Comparison of ENCODE assay signal across 36 cellular contexts in the genomic region with DNA sequence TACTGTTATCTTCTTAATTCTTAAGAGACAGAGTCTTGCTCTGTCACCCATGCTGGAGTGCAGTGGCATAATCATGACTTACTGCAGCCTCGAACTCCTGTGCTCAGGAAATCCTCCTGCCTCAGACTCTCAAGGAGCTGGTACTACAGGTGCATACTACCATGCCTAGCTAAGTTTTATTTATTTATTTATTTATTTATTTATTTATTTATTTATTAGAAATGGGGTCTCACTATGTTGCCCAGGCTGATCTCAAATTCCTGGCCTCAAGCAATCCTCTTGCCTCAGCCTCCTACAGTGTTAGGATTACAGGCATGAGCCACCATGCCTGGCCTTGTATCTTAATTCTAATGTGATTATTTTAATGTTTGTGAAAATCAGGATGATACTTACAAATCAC.
"Had no signal": no experiment of that assay in that cellular context is flagged by ENCODE, and none has a peak within 500 bp of the region (broad histone marks: within the 10 kb centered on the region; RNA-seq: fewer than 3 reads in every experiment).

No MANE protein-coding gene starts in this region.

- H3K4me3 ChIP-seq: MG63 had no signal

- H3K9me3 ChIP-seq: MG63 had no signal

- DNase-seq: MG63, MM.1S, MV-4-11, NCI-H1048, NCI-H1092, NCI-H1092 treated with DMSO at 0.1 percent for 48 hours, NCI-H1105, NCI-H1105 treated with DMSO at 0.1 percent for 48 hours, NCI-H1417, NCI-H1417 treated with DMSO at 0.1 percent for 48 hours, NCI-H1436, NCI-H1436 treated with DMSO at 0.1 percent for 48 hours, NCI-H146, NCI-H1694, NCI-H1694 treated with DMSO at 0.1 percent for 48 hours, NCI-H187, NCI-H187 treated with DMSO at 0.1 percent for 48 hours, NCI-H1930, NCI-H2029, NCI-H2029 treated with DMSO at 0.1 percent for 48 hours, NCI-H2081, NCI-H2081 treated with DMSO at 0.1 percent for 48 hours, NCI-H2107, NCI-H2171, NCI-H2171 treated with DMSO at 0.1 percent for 48 hours, NCI-H2227 treated with DMSO at 0.1 percent for 48 hours, NCI-H226, NCI-H345, NCI-H446, NCI-H446 treated with DMSO at 0.1 percent for 48 hours, NCI-H510A, NCI-H510A treated with DMSO at 0.1 percent for 48 hours, NCI-H524, NCI-H524 treated with DMSO at 0.1 percent for 48 hours, NCI-H526, NCI-H526 treated with DMSO at 0.1 percent for 48 hours had no signal

- H3K27me3 ChIP-seq: MG63 had no signal
